9 cellular contexts compared by ENCODE assay signal in genomic region chr6:27333642-27334040, GRCh38. TPM values are rescaled to one million over a fixed set of nuclear protein-coding genes. Genes with fewer than 3 reads are reported as not detected.
DNase-seq lines count a peak whose midpoint lies in the region; ATAC-seq and TF ChIP-seq lines count a peak whose summit lies in the region.
"Had no signal": no experiment of that assay in that cellular context is flagged by ENCODE, and none has a peak within 500 bp of the region (broad histone marks: within the 10 kb centered on the region; RNA-seq: fewer than 3 reads in every experiment).

No MANE protein-coding gene starts in this region.

- H2BK120ac ChIP-seq in mesendoderm (ENCODE audit: low read depth, low read length), result no peak overlapping the region

- no peak overlapping the region for H3K27ac Mint-ChIP-seq in CD4-positive, CD25-positive, alpha-beta regulatory T cell

- H3K9ac ChIP-seq in HCT116 (ENCODE audit: low read length) (peak overlapping the region; percentile 43), mesendoderm (ENCODE audit: low read length) (peak overlapping the region; percentile 76)

- no peak overlapping the region for H3K23ac ChIP-seq in mesendoderm (ENCODE audit: low read length)

- H2AK5ac ChIP-seq in mesendoderm (ENCODE audit: low read length), result no peak overlapping the region

- H3K27me3 Mint-ChIP-seq in CD4-positive, CD25-positive, alpha-beta regulatory T cell, result peaks cover 65% of the 10 kb centered on the region

- TF ChIP-seq CTCF in HCT116 (IDR thresholded peaks at IDR 0.05 in 2 of 3, conservative IDR thresholded peaks at IDR 0.05 in 1 of 3; ENCODE audit: borderline replicate concordance in 1 of 3, insufficient read depth in 1 of 3, low read depth in 2 of 3, low read length in 2 of 3) (no peak), astrocyte of the cerebellum (IDR thresholded peaks at IDR 0.05; ENCODE audit: low read depth, low read length, missing control alignments) (no peak), transverse colon (IDR thresholded peaks at IDR 0.05) (no peak)

- H3K9me3 ChIP-seq in CD4-positive, CD25-positive, alpha-beta regulatory T cell (ENCODE audit: control insufficient read depth in 2 of 2, low read length in 2 of 2), result no peaks in the 10 kb centered on the region
- H3K9me3 ChIP-seq in HCT116 (ENCODE audit: control insufficient read depth in 1 of 2, insufficient read depth in 1 of 2, low read depth in 1 of 2, low read length in 2 of 2), result no peaks in the 10 kb centered on the region
- H3K9me3 ChIP-seq in transverse colon, result no peaks in the 10 kb centered on the region
- H3K9me3 ChIP-seq: body of pancreas had no signal

- peak overlapping the region in 2 of 4 donors; percentile 84 to 89 for H3K4me3 Mint-ChIP-seq in CD4-positive, CD25-positive, alpha-beta regulatory T cell

- no peak overlapping the region for H3K56ac ChIP-seq in mesendoderm (ENCODE audit: low read length)

- 100% methylated on average over 3 of the region's 3 CpGs for WGBS in mesendoderm (ENCODE audit: extremely low coverage, insufficient coverage, low lambda C conversion rate)
- WGBS in transverse colon (ENCODE audit: low coverage in 1 of 2), 2 donors, result 75 to 78% methylated on average over 3 of the region's 3 CpGs

- ATAC-seq in CD4-positive, CD25-positive, alpha-beta regulatory T cell (ENCODE audit: low read depth in 2 of 2), result no peak
- ATAC-seq in HCT116, result no peak
- ATAC-seq in GM19328 (IDR thresholded peaks at IDR 0.05; ENCODE audit: unreplicated experiment), result no peak

- H3K4me1 Mint-ChIP-seq in CD4-positive, CD25-positive, alpha-beta regulatory T cell, result peaks cover 0 to 7% (median 3%) of the 10 kb centered on the region in 4 donors

- TF ChIP-seq EP300 in transverse colon (IDR thresholded peaks at IDR 0.05; ENCODE audit: low read depth), result no peak

- H3K9me2 ChIP-seq in HCT116 (ENCODE audit: insufficient read depth), result no peaks in the 10 kb centered on the region

- no peak overlapping the region for H3K18ac ChIP-seq in mesendoderm (ENCODE audit: low read length)

- H4K20me1 ChIP-seq in HCT116 (ENCODE audit: insufficient read depth), result no peaks in the 10 kb centered on the region

- peaks cover 3% of the 10 kb centered on the region for H3K4me1 ChIP-seq in CD4-positive, CD25-positive, alpha-beta regulatory T cell (ENCODE audit: control insufficient read depth, insufficient read depth, low read length, poor library complexity, severe bottlenecking)
- H3K4me1 ChIP-seq in HCT116 (ENCODE audit: control insufficient read depth in 1 of 2, insufficient read depth in 2 of 2, low read length in 2 of 2), result peaks cover 10 to 19% of the 10 kb centered on the region in 2 experiments; a peak in 3 of 4 replicates
- H3K4me1 ChIP-seq in mesendoderm (ENCODE audit: control insufficient read depth, low read depth, low read length), result no peaks in the 10 kb centered on the region
- no peaks in the 10 kb centered on the region for H3K4me1 ChIP-seq in transverse colon

- H3K4me2 ChIP-seq in HCT116 (ENCODE audit: low read length), result peak overlapping the region; percentile 84
- no peak overlapping the region for H3K4me2 ChIP-seq in mesendoderm (ENCODE audit: low read length)

- in situ Hi-C loops in astrocyte of the cerebellum (cut with HindIII; ENCODE audit: low sequenced_read_pairs), result no loop called here
- in situ Hi-C loops in transverse colon (cut with MboI; ENCODE audit: low pct_ligation_motif_present in 1 of 4, low pct_unique_long_range_greater_than_20kb in 1 of 4, low sequenced_read_pairs in 3 of 4), result no loop called here

- no peak for TF ChIP-seq RAD21 in HCT116 (IDR thresholded peaks at IDR 0.05; ENCODE audit: low read depth)

- RAD21 ChIA-PET in HCT116 (lab: Charles Lee; ENCODE audit: low non-redundant PET in 1 of 2, low total read pairs in 2 of 2, uncharacterized antibody in 2 of 2, unreplicated experiment in 2 of 2), result no interaction called here

- H3K36me3 ChIP-seq in CD4-positive, CD25-positive, alpha-beta regulatory T cell (ENCODE audit: control insufficient read depth, insufficient read depth, low read length), result no peaks in the 10 kb centered on the region
- H3K36me3 ChIP-seq in HCT116 (ENCODE audit: control insufficient read depth in 1 of 2, insufficient read depth in 2 of 2, low read length in 2 of 2) (no peaks in the 10 kb centered on the region), mesendoderm (ENCODE audit: control insufficient read depth, insufficient read depth, low read length) (no peaks in the 10 kb centered on the region), transverse colon (no peaks in the 10 kb centered on the region)

- peaks cover 26% of the 10 kb centered on the region for H3K27me3 ChIP-seq in CD4-positive, CD25-positive, alpha-beta regulatory T cell (ENCODE audit: control insufficient read depth, insufficient read depth, low read length)
- H3K27me3 ChIP-seq in HCT116 (ENCODE audit: insufficient read depth, low read length), result no peaks in the 10 kb centered on the region
- no peaks in the 10 kb centered on the region for H3K27me3 ChIP-seq in mesendoderm (ENCODE audit: insufficient read depth, low read length, poor library complexity)
- H3K27me3 ChIP-seq in transverse colon, result peaks cover 58% of the 10 kb centered on the region

- peaks cover 0 to 9% (median 3%) of the 10 kb centered on the region in 7 donors for H3K9me3 Mint-ChIP-seq in CD4-positive, CD25-positive, alpha-beta regulatory T cell

- H3K4me3 ChIP-seq in CD4-positive, CD25-positive, alpha-beta regulatory T cell (ENCODE audit: low read depth, low read length), result peak overlapping the region; percentile 69
- H3K4me3 ChIP-seq in HCT116 (replicated peaks in 1 of 2; ENCODE audit: low read depth in 1 of 2, low read length in 2 of 2), result peak overlapping the region; percentile 47 to 58
- peak overlapping the region; percentile 40 for H3K4me3 ChIP-seq in astrocyte of the cerebellum (ENCODE audit: low read depth, low read length)
- H3K4me3 ChIP-seq in mesendoderm (ENCODE audit: low read length), result peak overlapping the region; percentile 90
- no peak overlapping the region for H3K4me3 ChIP-seq in transverse colon
- H3K4me3 ChIP-seq: body of pancreas had no signal

- CTCF ChIA-PET in HCT116 (lab: Charles Lee), result interaction anchor here (1.0 kb wide), 1 partner anchor 37 kb away, joined by 3 read pairs; no protein-coding TSS in a partner anchor

- no peak overlapping the region for H3K4ac ChIP-seq in mesendoderm (ENCODE audit: low read depth, low read length)

- H3K79me2 ChIP-seq in HCT116 (ENCODE audit: insufficient read depth, low read length) (no peaks in the 10 kb centered on the region), mesendoderm (ENCODE audit: control insufficient read depth, insufficient read depth, low read length) (no peaks in the 10 kb centered on the region)

- BruUV-seq in HCT116 (replicated peaks; lab: Mats Ljungman, UMichigan), result no TSS peak

- H3K36me3 Mint-ChIP-seq in CD4-positive, CD25-positive, alpha-beta regulatory T cell, result no peaks in the 10 kb centered on the region

- DNase-seq in CD4-positive, CD25-positive, alpha-beta regulatory T cell, result no peak
- no peak for DNase-seq in HCT116 (ENCODE audit: low read depth, low spot score)
- DNase-seq in astrocyte of the cerebellum (ENCODE audit: low read depth), result no peak
- peak; percentile 22 for DNase-seq in mesendoderm
- DNase-seq in stimulated activated CD4-positive, alpha-beta T cell treated with anti-CD3 and anti-CD28 coated beads, Interleukin-12 subunit alpha, Interleukin-12 subunit beta, amount 100 ng/mL, for 4 hours, result no peak
- no peak for DNase-seq in NCI-H446 treated with DMSO at 0.1 percent for 48 hours (lab: John Stamatoyannopoulos, UW)
- DNase-seq in transverse colon, result no peak

- H3K79me1 ChIP-seq in mesendoderm (ENCODE audit: low read length), result no peaks in the 10 kb centered on the region

- intact Hi-C loops in HCT116 (cut with micrococcal nuclease) (loop anchor here (2.0 to 5.0 kb wide), 2 partner anchors 36 to 103 kb away; no protein-coding TSS in a partner anchor), transverse colon (cut with DNase I; ENCODE audit: low total_unique reads) (no loop called here)

- H2BK5ac ChIP-seq in mesendoderm (ENCODE audit: low read length), result no peak overlapping the region

- no peak overlapping the region for H3K27ac ChIP-seq in CD4-positive, CD25-positive, alpha-beta regulatory T cell (ENCODE audit: insufficient read depth, low read length, poor library complexity, severe bottlenecking)
- peak overlapping the region; percentile 34; the same call in 1 of the 2 replicates for H3K27ac ChIP-seq in HCT116 (ENCODE audit: low read depth, low read length)
- H3K27ac ChIP-seq in mesendoderm (ENCODE audit: low read depth, low read length), result no peak overlapping the region
- no peak overlapping the region for H3K27ac ChIP-seq in transverse colon
- H3K27ac ChIP-seq: body of pancreas had no signal

- H4K5ac ChIP-seq in mesendoderm (ENCODE audit: low read length), result no peak overlapping the region

- TF ChIP-seq POLR2A in HCT116 (IDR thresholded peaks at IDR 0.05; ENCODE audit: borderline replicate concordance, extremely low read depth, insufficient read depth, insufficient read length), result no peak
- no peak for TF ChIP-seq POLR2A in transverse colon (IDR thresholded peaks at IDR 0.05)

- H2AFZ ChIP-seq in HCT116 (ENCODE audit: low read depth, low read length, poor library complexity, severe bottlenecking), result peak overlapping the region; percentile 91

- POLR2A ChIA-PET in HCT116 (lab: Charles Lee), result interaction anchor here (1.5 kb wide), 1 partner anchor 38 kb away, joined by 5 read pairs; no protein-coding TSS in a partner anchor

- no peak overlapping the region for H4K8ac ChIP-seq in mesendoderm (ENCODE audit: low read depth, low read length)

- no peak overlapping the region for H2BK15ac ChIP-seq in mesendoderm (replicated peaks; ENCODE audit: low read depth)

TF ChIP-seq in HCT116, 20 proteins besides CTCF, POLR2A, EP300 and RAD21 (continues in another document):
- no peak for TF ChIP-seq ELF1 (IDR thresholded peaks at IDR 0.05; ENCODE audit: borderline replicate concordance, low read depth)

RNA-seq across cellular contexts. Expression of gene POM121L2, which starts 21.6 kb away (rescaled TPM):
- not detected for total RNA-seq in CD4-positive, CD25-positive, alpha-beta regulatory T cell
- polyA plus RNA-seq in CD4-positive, CD25-positive, alpha-beta regulatory T cell, result not detected
- total RNA-seq in HCT116 (2021; ENCODE audit: unreplicated experiment) (not detected), transverse colon (not detected)
- not detected in 2 replicates for polyA plus RNA-seq in HCT116 (2012)
- polyA plus RNA-seq in mesendoderm (2013, experiment 1 of 2), result 0.07 TPM
- polyA plus RNA-seq in mesendoderm (2013, experiment 2 of 2), result 0.06 TPM
- total RNA-seq: body of pancreas had no signal

RNA-seq across cellular contexts. Expression of gene ZNF391, which starts 54.9 kb away (rescaled TPM):
- total RNA-seq in CD4-positive, CD25-positive, alpha-beta regulatory T cell, result 1.0 TPM
- polyA plus RNA-seq in CD4-positive, CD25-positive, alpha-beta regulatory T cell, result 1 to 10 TPM in 3 of 4 donors, not detected in 1; 1.5 to 1.7 (median 1.5) TPM
- total RNA-seq in HCT116 (2021; ENCODE audit: unreplicated experiment) (1.1 TPM), transverse colon (1 to 10 TPM in 2 of 4 donors, under 1 TPM in 1, not detected in 1; 0.75 to 2.4 (median 1.2) TPM)
- 1.1 and 1.4 TPM in 2 replicates for polyA plus RNA-seq in HCT116 (2012)
- 14.4 TPM for polyA plus RNA-seq in mesendoderm (2013, experiment 1 of 2)
- 14.2 TPM for polyA plus RNA-seq in mesendoderm (2013, experiment 2 of 2)

Comparison
In these comparisons a context has a peak if more than half of its experiments do, and no peak if none do; other contexts are left out.
1. H3K4me3 ChIP-seq: peak in CD4-positive, CD25-positive, alpha-beta regulatory T cell (single experiment), HCT116 (2 of 2), astrocyte of the cerebellum (single experiment) and mesendoderm (single experiment); none in transverse colon (0 of 4).